23 cellular contexts compared by ENCODE assay signal in genomic region chr9:114069476-114070187, GRCh38. TPM values are rescaled to one million over a fixed set of nuclear protein-coding genes. Genes with fewer than 3 reads are reported as not detected.
DNase-seq lines count a peak whose midpoint lies in the region; ATAC-seq, FAIRE-seq and TF ChIP-seq lines count a peak whose summit lies in the region.
"Had no signal": no experiment of that assay in that cellular context is flagged by ENCODE, and none has a peak within 500 bp of the region (broad histone marks: within the 10 kb centered on the region; RNA-seq: fewer than 3 reads in every experiment).

No MANE protein-coding gene starts in this region.

- H3K4me3 ChIP-seq in colonic mucosa = no peak overlapping the region
- H3K4me3 ChIP-seq: K562, Peyer's patch, SJCRH30 had no signal

- H3K27me3 ChIP-seq in colonic mucosa = no peaks in the 10 kb centered on the region
- H3K27me3 ChIP-seq: Peyer's patch had no signal

- no peaks in the 10 kb centered on the region for H3K9me3 Mint-ChIP-seq in activated CD8-positive, alpha-beta T cell treated with anti-CD3 and anti-CD28 coated beads for 36 hours
- H3K9me3 Mint-ChIP-seq: HFFc6 had no signal

- no peaks in the 10 kb centered on the region for H3K4me1 Mint-ChIP-seq in activated CD8-positive, alpha-beta T cell treated with anti-CD3 and anti-CD28 coated beads for 36 hours (ENCODE audit: low read depth)
- H3K4me1 Mint-ChIP-seq: CD14-positive monocyte had no signal

- no peak overlapping the region for H3K4me3 Mint-ChIP-seq in activated CD8-positive, alpha-beta T cell treated with anti-CD3 and anti-CD28 coated beads for 36 hours
- H3K4me3 Mint-ChIP-seq: CD14-positive monocyte, HFFc6 had no signal

- H3K27ac ChIP-seq in colonic mucosa = no peak overlapping the region
- H3K27ac ChIP-seq: Peyer's patch, SJCRH30 had no signal

- H3K9me3 ChIP-seq in colonic mucosa = no peaks in the 10 kb centered on the region
- H3K9me3 ChIP-seq: SJCRH30 had no signal

- TF ChIP-seq CTCF in colonic mucosa (IDR thresholded peaks at IDR 0.05) = no peak
- TF ChIP-seq CTCF in activated CD8-positive, alpha-beta T cell treated with anti-CD3 and anti-CD28 coated beads for 36 hours (IDR thresholded peaks at IDR 0.05) = no peak

- H3K36me3 Mint-ChIP-seq in activated CD8-positive, alpha-beta T cell treated with anti-CD3 and anti-CD28 coated beads for 36 hours (ENCODE audit: low read depth) = no peaks in the 10 kb centered on the region
- H3K36me3 Mint-ChIP-seq: CD14-positive monocyte had no signal

- no peaks in the 10 kb centered on the region for H3K36me3 ChIP-seq in colonic mucosa
- H3K36me3 ChIP-seq: Peyer's patch, SJCRH30 had no signal

- CTCF ChIA-PET in activated CD8-positive, alpha-beta T cell treated with anti-CD3 and anti-CD28 coated beads for 36 hours (lab: Charles Lee) = interaction anchor here (1.5 kb wide), 1 partner anchor 13 kb away, joined by 4 read pairs; no protein-coding TSS in a partner anchor

- no peaks in the 10 kb centered on the region for H3K4me1 ChIP-seq in colonic mucosa
- H3K4me1 ChIP-seq: Peyer's patch, SJCRH30 had no signal

- no peak overlapping the region for H3K27ac Mint-ChIP-seq in activated CD8-positive, alpha-beta T cell treated with anti-CD3 and anti-CD28 coated beads for 36 hours
- H3K27ac Mint-ChIP-seq: CD14-positive monocyte, HFFc6 had no signal

- peak; percentile 23 for FAIRE-seq in urothelium cell line (lab: Jason Lieb, UNC)
- FAIRE-seq: K562 had no signal

- peaks cover 2% of the 10 kb centered on the region for H3K27me3 Mint-ChIP-seq in activated CD8-positive, alpha-beta T cell treated with anti-CD3 and anti-CD28 coated beads for 36 hours

- ATAC-seq in activated CD8-positive, alpha-beta T cell treated with anti-CD3 and anti-CD28 coated beads for 36 hours = no peak
- ATAC-seq: K562 had no signal

- DNase-seq in NCI-H82 (lab: John Stamatoyannopoulos, UW) (peak; percentile 61), NCI-H82 treated with DMSO at 0.1 percent for 48 hours (lab: John Stamatoyannopoulos, UW; ENCODE audit: unreplicated experiment) (no peak), colonic mucosa (peak; percentile 49), mesenteric fat pad (ENCODE audit: low spot score) (peak; percentile 59), urothelium cell line (ENCODE audit: low spot score) (no peak), DMS53 (lab: John Stamatoyannopoulos, UW) (no peak)
- no peak for DNase-seq in activated CD8-positive, alpha-beta T cell treated with anti-CD3 and anti-CD28 coated beads for 36 hours
- DNase-seq in stimulated activated CD4-positive, alpha-beta T cell treated with anti-CD3 and anti-CD28 coated beads, Interleukin-12 subunit alpha, Interleukin-12 subunit beta, amount 100 ng/mL, for 4 hours = no peak
- DNase-seq: 8988T, GF-D8, H7, HFFc6, MM.1S, NCI-H1048, NCI-H1417 treated with DMSO at 0.1 percent for 48 hours, NCI-H187, NCI-H446, SJCRH30 had no signal

- intact Hi-C loops in colonic mucosa (cut with DNase I) = no loop called here
- intact Hi-C loops in activated CD8-positive, alpha-beta T cell treated with anti-CD3 and anti-CD28 coated beads for 36 hours (cut with micrococcal nuclease) = no loop called here

- POLR2A ChIA-PET in activated CD8-positive, alpha-beta T cell treated with anti-CD3 and anti-CD28 coated beads for 36 hours (lab: Charles Lee) = no interaction called here

- no peak overlapping the region for H3K9ac ChIP-seq in colonic mucosa (ENCODE audit: low read depth in 2 of 2, low read length in 2 of 2)

RNA-seq across cellular contexts. Expression of gene AMBP, which starts 8.5 kb away (rescaled TPM):
- total RNA-seq in colonic mucosa (1 to 10 TPM; 1.5 to 5.7 TPM), mesenteric fat pad (not detected)
- total RNA-seq in activated CD8-positive, alpha-beta T cell treated with anti-CD3 and anti-CD28 coated beads for 36 hours = not detected
- total RNA-seq: HFFc6, LHCN-M2, OCI-LY7 had no signal

RNA-seq across cellular contexts. Expression of gene KIF12, which starts 29.5 kb away (rescaled TPM):
- 10 to 100 TPM; 27.2 to 33.8 TPM for total RNA-seq in colonic mucosa
- total RNA-seq in mesenteric fat pad = 0.84 TPM
- not detected for total RNA-seq in activated CD8-positive, alpha-beta T cell treated with anti-CD3 and anti-CD28 coated beads for 36 hours
- total RNA-seq: HFFc6, K562, LHCN-M2, OCI-LY7, SJCRH30 had no signal

Comparison
In these comparisons a context has a peak if more than half of its experiments do, and no peak if none do; other contexts are left out.
1. DNase-seq: peak in NCI-H82 (single experiment), colonic mucosa (single experiment) and mesenteric fat pad (single experiment); none in NCI-H82 treated with DMSO at 0.1 percent for 48 hours (single experiment), urothelium cell line (single experiment), activated CD8-positive, alpha-beta T cell treated with anti-CD3 and anti-CD28 coated beads for 36 hours (single experiment), stimulated activated CD4-positive, alpha-beta T cell treated with anti-CD3 and anti-CD28 coated beads, Interleukin-12 subunit alpha, Interleukin-12 subunit beta, amount 100 ng/mL, for 4 hours (single experiment) and DMS53 (single experiment).
2. RNA of gene KIF12, which starts 29.5 kb away (total RNA-seq): 27.2 to 33.8 TPM in colonic mucosa; 0.84 TPM in mesenteric fat pad (single experiment) and not detected in activated CD8-positive, alpha-beta T cell treated with anti-CD3 and anti-CD28 coated beads for 36 hours; every median in the first group is over 10 times any median in the second.